20 cellular contexts compared by ENCODE assay signal in the genomic region with DNA sequence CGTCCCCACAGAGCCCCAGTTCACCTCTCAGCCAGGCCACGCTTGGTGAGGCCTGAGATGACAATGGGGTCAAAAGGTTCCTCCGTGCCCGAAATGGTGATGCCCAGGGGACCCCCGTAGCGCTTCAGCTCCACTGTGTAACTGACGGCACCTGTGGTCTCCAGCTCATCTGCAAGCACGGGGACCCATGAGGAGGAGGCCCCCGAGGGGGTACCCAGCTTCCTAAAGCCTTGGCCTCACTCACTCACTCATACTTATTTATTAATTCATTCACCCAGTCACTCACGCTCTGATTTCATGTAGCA. TPM values are rescaled to one million over a fixed set of nuclear protein-coding genes. Genes with fewer than 3 reads are reported as not detected.
DNase-seq lines count a peak whose midpoint lies in the region; ATAC-seq lines count a peak whose summit lies in the region.
"Had no signal": no experiment of that assay in that cellular context is flagged by ENCODE, and none has a peak within 500 bp of the region (broad histone marks: within the 10 kb centered on the region; RNA-seq: fewer than 3 reads in every experiment).

No MANE protein-coding gene starts in this region.

- H3K9me3 ChIP-seq in BLaER1, result no peaks in the 10 kb centered on the region
- no peaks in the 10 kb centered on the region for H3K9me3 ChIP-seq in T-helper 17 cell (ENCODE audit: control insufficient read depth, low read length, poor library complexity, severe bottlenecking)

- no peaks in the 10 kb centered on the region for H3K27me3 ChIP-seq in BLaER1

- H3K4me1 ChIP-seq in BLaER1, result peaks cover 46% of the 10 kb centered on the region

- peak overlapping the region; percentile 70 for H3K4me2 ChIP-seq in BLaER1

- peak overlapping the region; percentile 66 for H3K27ac Mint-ChIP-seq in T-helper 17 cell
- H3K27ac Mint-ChIP-seq: CD4-positive, alpha-beta T cell had no signal

- H3K27ac ChIP-seq in BLaER1, result no peak overlapping the region

- peak; percentile 54 for DNase-seq in activated effector memory CD4-positive, alpha-beta T cell treated with anti-CD3 and anti-CD28 coated beads, Interleukin-2, amount 50 U/mL, for 16 hours
- DNase-seq in activated effector memory CD4-positive, alpha-beta T cell treated with Interleukin-2 at 50 U/mL for 16 hours, result no peak
- DNase-seq in T-helper 17 cell (no peak), sciatic nerve (ENCODE audit: low spot score) (peak; percentile 54), middle frontal gyrus (ENCODE audit: extremely low spot score, low spot score) (no peak)
- no peak for DNase-seq in NK-92 treated with Interleukin-12 subunit alpha and Interleukin-12 subunit beta, amount 100 ng/mL, for 24 hours (lab: John Stamatoyannopoulos, UW)
- DNase-seq: Kasumi-1, NCI-H1105, NCI-H1436 treated with DMSO at 0.1 percent for 48 hours, NCI-H187 treated with DMSO at 0.1 percent for 48 hours, NCI-H2171 treated with DMSO at 0.1 percent for 48 hours, NCI-H345, NCI-H510A treated with DMSO at 0.1 percent for 48 hours, NCI-H748 treated with DMSO at 0.1 percent for 48 hours, PC-3, SHP77 had no signal

- intact Hi-C loops in sciatic nerve (cut with DNase I), result loop anchor here (5.0 kb wide), 1 partner anchor 38 kb away; no protein-coding TSS in a partner anchor

- ATAC-seq in T-helper 17 cell, result no peak
- ATAC-seq in sciatic nerve, result no peak

- no peak overlapping the region for H3K4me3 Mint-ChIP-seq in T-helper 17 cell
- H3K4me3 Mint-ChIP-seq: CD4-positive, alpha-beta T cell had no signal

- no peak overlapping the region for H3K9ac ChIP-seq in BLaER1

- no peaks in the 10 kb centered on the region for H3K36me3 ChIP-seq in BLaER1

- H3K4me3 ChIP-seq in BLaER1, result no peak overlapping the region

- H4K20me1 ChIP-seq in BLaER1, result no peaks in the 10 kb centered on the region

- H3K27me3 Mint-ChIP-seq in T-helper 17 cell, result no peaks in the 10 kb centered on the region
- H3K27me3 Mint-ChIP-seq: CD4-positive, alpha-beta T cell had no signal

- H3K36me3 Mint-ChIP-seq in T-helper 17 cell (ENCODE audit: low read depth), result peaks cover 2% of the 10 kb centered on the region

- peaks cover 6% of the 10 kb centered on the region for H3K4me1 Mint-ChIP-seq in T-helper 17 cell

RNA-seq across cellular contexts. Expression of a gene that starts 30.4 kb away (rescaled TPM):
- total RNA-seq in T-helper 17 cell (under 1 TPM in 1 of 2 donors, not detected in 1; 0.10 TPM), sciatic nerve (2.3 TPM)
- total RNA-seq: A172; CD4-positive, alpha-beta T cell; HT1080 had no signal

Comparison
In these comparisons a context has a peak if more than half of its experiments do, and no peak if none do; other contexts are left out.
1. DNase-seq: peak in activated effector memory CD4-positive, alpha-beta T cell treated with anti-CD3 and anti-CD28 coated beads, Interleukin-2, amount 50 U/mL, for 16 hours (single experiment) and sciatic nerve (single experiment); none in activated effector memory CD4-positive, alpha-beta T cell treated with Interleukin-2 at 50 U/mL for 16 hours (single experiment), T-helper 17 cell (0 of 3), middle frontal gyrus (single experiment) and NK-92 treated with Interleukin-12 subunit alpha and Interleukin-12 subunit beta, amount 100 ng/mL, for 24 hours (single experiment).